ENCODE assay signal across 28 cellular contexts in the genomic region with DNA sequence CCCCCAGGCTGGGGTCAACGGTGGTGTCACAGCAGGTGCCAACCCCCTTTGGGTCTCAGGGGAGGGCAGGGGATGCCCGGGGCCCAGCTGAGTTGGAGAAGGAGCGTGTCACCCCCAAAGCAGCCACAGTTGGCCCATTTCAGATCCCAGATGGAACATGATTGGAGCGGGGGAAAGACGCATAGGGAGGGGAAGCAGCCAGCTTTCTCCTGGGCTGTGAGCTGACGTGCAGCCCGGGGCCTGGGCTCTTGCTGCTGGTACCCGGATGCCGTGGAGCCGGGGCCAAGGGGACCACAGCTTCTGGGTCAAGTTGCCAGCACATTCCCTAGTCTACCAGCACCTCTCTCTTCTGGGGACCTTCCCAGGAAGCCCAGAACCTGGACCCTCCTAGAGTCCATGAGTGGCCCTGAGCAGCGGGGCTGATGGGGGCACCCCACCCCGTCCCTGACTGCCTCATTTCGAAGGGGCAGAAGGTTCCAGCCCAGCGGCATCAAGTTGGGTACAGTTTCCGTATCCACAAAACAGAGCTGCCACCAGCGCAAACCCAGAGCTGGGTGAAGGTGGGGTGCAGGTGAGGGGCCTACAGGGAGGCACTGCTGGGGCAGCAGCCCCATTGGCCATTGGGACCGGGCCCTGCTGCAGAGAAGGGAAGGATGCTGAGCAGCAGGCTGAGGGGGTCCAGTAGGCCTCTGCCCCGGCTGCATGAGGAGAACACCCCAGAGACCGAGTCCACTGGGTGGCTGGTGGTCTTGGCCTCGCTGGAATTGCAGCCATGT.
A peak's percentile ranks its signal among the peaks of the same experiment; 100 is the strongest.
DNase-seq lines count a peak whose midpoint lies in the region; ATAC-seq, FAIRE-seq and TF ChIP-seq lines count a peak whose summit lies in the region.
"Had no signal": no experiment of that assay in that cellular context is flagged by ENCODE, and none has a peak within 500 bp of the region (broad histone marks: within the 10 kb centered on the region; RNA-seq: fewer than 3 reads in every experiment).

No MANE protein-coding gene starts in this region.

- WGBS in H1 (ENCODE audit: extremely low coverage in 1 of 2, insufficient coverage in 1 of 2, insufficient read length in 1 of 2, insufficient replicate concordance in 2 of 2, low coverage in 1 of 2, low lambda C conversion rate in 2 of 2, missing lambda C conversion rate in 1 of 2), 2 experiments: 93% methylated on average over 17 of the region's 20 CpGs; no CpG with 5 or more reads in 1 of the 2 experiments
- WGBS in neuronal stem cell (ENCODE audit: extremely low coverage in 2 of 2, insufficient read length in 2 of 2, insufficient replicate concordance in 1 of 2), 2 donors: no CpG with 5 or more reads among the region's 20 CpGs
- WGBS in HepG2 (ENCODE audit: low lambda C conversion rate): 27% methylated on average over 6 of the region's 20 CpGs

- peak overlapping the region; percentile 24; the same call in 1 of the 2 replicates for H3K4me2 ChIP-seq in BLaER1
- H3K4me2 ChIP-seq in H1 (ENCODE audit: insufficient read depth in 1 of 2, low read depth in 2 of 2, low read length in 2 of 2): no peak overlapping the region
- H3K4me2 ChIP-seq in neuronal stem cell (ENCODE audit: insufficient read depth, low read length, poor library complexity, severe bottlenecking): no peak overlapping the region
- no peak overlapping the region for H3K4me2 ChIP-seq in HepG2 (ENCODE audit: low read depth, low read length)

- no peak for ATAC-seq in naive thymus-derived CD4-positive, alpha-beta T cell
- ATAC-seq in HepG2: no peak
- ATAC-seq: CD8-positive, alpha-beta T cell; GM12878 had no signal

- H3K18ac ChIP-seq in H1 (ENCODE audit: extremely low read depth, low read length) (no peak overlapping the region), neuronal stem cell (ENCODE audit: low read length) (peak overlapping the region; percentile 89)

- H3K79me1 ChIP-seq in H1 (ENCODE audit: low read depth, low read length) (no peaks in the 10 kb centered on the region), neuronal stem cell (ENCODE audit: low read depth, low read length) (peaks cover 2% of the 10 kb centered on the region)

- H4K8ac ChIP-seq in H1 (ENCODE audit: extremely low read depth, insufficient read depth, low read length) (no peak overlapping the region), neuronal stem cell (ENCODE audit: low read depth, low read length) (no peak overlapping the region)

- no peak overlapping the region for H2BK120ac ChIP-seq in H1 (replicated peaks; ENCODE audit: low read depth, low read length)
- H2BK120ac ChIP-seq in neuronal stem cell (ENCODE audit: low read depth, low read length): no peak overlapping the region

- H2BK15ac ChIP-seq in H1 (ENCODE audit: low read length) (no peak overlapping the region), neuronal stem cell (ENCODE audit: low read length) (peak overlapping the region; percentile 92)

- no peak overlapping the region for H3K4me3 Mint-ChIP-seq in naive thymus-derived CD4-positive, alpha-beta T cell
- H3K4me3 Mint-ChIP-seq: CD4-positive, alpha-beta T cell; CD8-positive, alpha-beta T cell had no signal

- H3K14ac ChIP-seq in H1 (ENCODE audit: insufficient read length) (no peak overlapping the region), neuronal stem cell (ENCODE audit: low read length) (no peak overlapping the region)

- FAIRE-seq in H1 (lab: Jason Lieb, UNC): no peak
- no peak for FAIRE-seq in kidney (lab: Jason Lieb, UNC)
- FAIRE-seq in D721Med (lab: Jason Lieb, UNC): no peak
- no peak for FAIRE-seq in HepG2 (lab: Jason Lieb, UNC)
- FAIRE-seq: A204.1, GM12878, GM12892, GM18507 had no signal

- H3K56ac ChIP-seq in H1 (replicated peaks; ENCODE audit: insufficient read length, low read depth, low read length): no peak overlapping the region

- H3K27ac Mint-ChIP-seq in naive thymus-derived CD4-positive, alpha-beta T cell: peak overlapping the region in 3 of 9 donors; percentile 52 to 65 (median 56)
- H3K27ac Mint-ChIP-seq: CD4-positive, alpha-beta T cell; CD8-positive, alpha-beta T cell had no signal

- CTCF ChIA-PET in H1 (lab: Charles Lee; ENCODE audit: partially characterized antibody): interaction anchor here (0.7 to 3.0 kb wide), 7 partner anchors 9 to 240 kb away, joined by 3 to 27 read pairs (median 3); no protein-coding TSS in a partner anchor
- CTCF ChIA-PET in naive thymus-derived CD4-positive, alpha-beta T cell (lab: Charles Lee): interaction anchor here (0.5 kb wide), 1 partner anchor 238 kb away, joined by 3 read pairs; no protein-coding TSS in a partner anchor
- CTCF ChIA-PET in HepG2 (lab: Yijun Ruan, JAX; ENCODE audit: low intra/inter-chr PET ratio, low total read pairs): no interaction called here

- H3K36me3 ChIP-seq in BLaER1 (no peaks in the 10 kb centered on the region), H1 (ENCODE audit: control insufficient read depth in 2 of 4, insufficient read depth in 4 of 4, low read length in 3 of 4) (no peaks in the 10 kb centered on the region; a peak in 1 of 8 replicates), kidney (ENCODE audit: control insufficient read depth in 1 of 2, insufficient read depth in 2 of 2, low read length in 2 of 2) (no peaks in the 10 kb centered on the region), neuronal stem cell (replicated peaks in 1 of 2; ENCODE audit: control insufficient read depth in 2 of 2, insufficient read depth in 2 of 2, low read length in 2 of 2) (peaks cover 3 to 4% of the 10 kb centered on the region in 2 donors), SJCRH30 (no peaks in the 10 kb centered on the region), HepG2 (replicated peaks in 1 of 2; ENCODE audit: control insufficient read depth in 1 of 2, insufficient read depth in 2 of 2, low read length in 2 of 2) (no peaks in the 10 kb centered on the region)
- H3K36me3 ChIP-seq in naive thymus-derived CD4-positive, alpha-beta T cell (ENCODE audit: control insufficient read depth in 2 of 3, insufficient read depth in 3 of 3, low read length in 3 of 3): no peaks in the 10 kb centered on the region
- H3K36me3 ChIP-seq: BE2C; BLaER1 treated with 17β-estradiol and CSF1 and Interleukin-3, amounts not matched to agents 10 nM and 100 nM had no signal

- H4K20me1 ChIP-seq in BLaER1 (no peaks in the 10 kb centered on the region), H1 (replicated peaks in 1 of 2; ENCODE audit: control insufficient read depth in 1 of 2, insufficient read depth in 2 of 2, low read length in 2 of 2) (no peaks in the 10 kb centered on the region), HepG2 (ENCODE audit: insufficient read depth, low read length) (no peaks in the 10 kb centered on the region)

- in situ Hi-C loops in HepG2 (cut with HindIII; ENCODE audit: extremely low pct_ligation_motif_present, low pct_unique_long_range_greater_than_20kb): no loop called here

- TF ChIP-seq POLR2A in H1 (IDR thresholded peaks at IDR 0.05; ENCODE audit: control extremely low read depth in 1 of 2, low read depth in 2 of 2, low read length in 2 of 2) (no peak), HepG2 (IDR thresholded peaks at IDR 0.05; ENCODE audit: insufficient read depth in 1 of 2, low read depth in 2 of 2, low read length in 2 of 2) (no peak)

- H3K4me1 ChIP-seq in BLaER1: peaks cover 44% of the 10 kb centered on the region
- peaks cover 0 to 6% (median 3%) of the 10 kb centered on the region in 4 experiments; a peak in 6 of 7 replicates for H3K4me1 ChIP-seq in H1 (replicated peaks in 1 of 4; ENCODE audit: control insufficient read depth in 3 of 4, insufficient read depth in 4 of 4, low read length in 3 of 4)
- no peaks in the 10 kb centered on the region for H3K4me1 ChIP-seq in kidney (ENCODE audit: control insufficient read depth in 1 of 2, insufficient read depth in 1 of 2, low read depth in 1 of 2, low read length in 2 of 2)
- H3K4me1 ChIP-seq in neuronal stem cell (ENCODE audit: control insufficient read depth in 2 of 2, insufficient read depth in 1 of 2, low read depth in 1 of 2, low read length in 2 of 2): peaks cover 12 to 24% of the 10 kb centered on the region in 2 donors
- no peaks in the 10 kb centered on the region for H3K4me1 ChIP-seq in SJCRH30
- no peaks in the 10 kb centered on the region for H3K4me1 ChIP-seq in naive thymus-derived CD4-positive, alpha-beta T cell (ENCODE audit: control insufficient read depth in 2 of 2, insufficient read depth in 2 of 2, low read length in 2 of 2)
- H3K4me1 ChIP-seq in HepG2 (ENCODE audit: insufficient read depth, low read length): no peaks in the 10 kb centered on the region
- H3K4me1 ChIP-seq: BE2C, Caco-2 had no signal

- H3K23me2 ChIP-seq in H1 (ENCODE audit: low read depth, low read length): no peaks in the 10 kb centered on the region

- H2BK20ac ChIP-seq in H1 (ENCODE audit: low read length): no peak overlapping the region

- H4K91ac ChIP-seq in H1 (replicated peaks; ENCODE audit: insufficient read length, low read length): no peak overlapping the region
- H4K91ac ChIP-seq in neuronal stem cell (ENCODE audit: low read depth, low read length, poor library complexity): no peak overlapping the region

- H3K4me3 ChIP-seq in BLaER1: no peak overlapping the region
- no peak overlapping the region for H3K4me3 ChIP-seq in H1 (ENCODE audit: extremely low read depth in 1 of 4, insufficient read depth in 2 of 4, low read depth in 3 of 4, low read length in 4 of 4)
- H3K4me3 ChIP-seq in kidney (ENCODE audit: low read length in 2 of 2): no peak overlapping the region
- no peak overlapping the region for H3K4me3 ChIP-seq in neuronal stem cell (ENCODE audit: low read length in 2 of 2)
- no peak overlapping the region for H3K4me3 ChIP-seq in SJCRH30
- H3K4me3 ChIP-seq in naive thymus-derived CD4-positive, alpha-beta T cell (ENCODE audit: low read length): no peak overlapping the region
- no peak overlapping the region for H3K4me3 ChIP-seq in HepG2 (replicated peaks in 1 of 3; ENCODE audit: insufficient read depth in 1 of 3, low read depth in 2 of 3, low read length in 3 of 3)
- H3K4me3 ChIP-seq: BLaER1 treated with 17β-estradiol and CSF1 and Interleukin-3, amounts not matched to agents 10 nM and 100 nM; GM12878 had no signal

- H3K36me3 Mint-ChIP-seq in naive thymus-derived CD4-positive, alpha-beta T cell: no peaks in the 10 kb centered on the region
- H3K36me3 Mint-ChIP-seq: CD8-positive, alpha-beta T cell had no signal

- H3K23ac ChIP-seq in H1 (ENCODE audit: insufficient read length): no peak overlapping the region
- peak overlapping the region; percentile 67 for H3K23ac ChIP-seq in neuronal stem cell (ENCODE audit: low read depth, low read length, poor library complexity)

- H3K79me2 ChIP-seq in H1 (ENCODE audit: control insufficient read depth in 1 of 2, insufficient read depth in 2 of 2, low read length in 2 of 2) (no peaks in the 10 kb centered on the region), HepG2 (ENCODE audit: insufficient read depth, low read length) (no peaks in the 10 kb centered on the region)

- no peaks in the 10 kb centered on the region for H3K27me3 Mint-ChIP-seq in naive thymus-derived CD4-positive, alpha-beta T cell
- H3K27me3 Mint-ChIP-seq: CD4-positive, alpha-beta T cell had no signal

- TF ChIP-seq EP300 in H1 (IDR thresholded peaks at IDR 0.05; ENCODE audit: borderline replicate concordance in 1 of 2, low read depth in 2 of 2, low read length in 2 of 2): no peak
- no peak for TF ChIP-seq EP300 in HepG2 (IDR thresholded peaks at IDR 0.05; ENCODE audit: low read depth in 2 of 2, low read length in 2 of 2)
- TF ChIP-seq EP300 in HepG2 (CRISPR knock-in tag; IDR thresholded peaks at IDR 0.05; ENCODE audit: borderline replicate concordance): no peak

- H3K4ac ChIP-seq in H1 (replicated peaks; ENCODE audit: insufficient read length, low read depth, low read length): no peak overlapping the region
- no peak overlapping the region for H3K4ac ChIP-seq in neuronal stem cell (ENCODE audit: low read length)

- no peaks in the 10 kb centered on the region for H3K9me3 ChIP-seq in BLaER1
- H3K9me3 ChIP-seq in H1 (ENCODE audit: insufficient read depth in 2 of 2, low read depth in 1 of 2, low read length in 1 of 2): no peaks in the 10 kb centered on the region
- H3K9me3 ChIP-seq in kidney (ENCODE audit: control insufficient read depth in 1 of 2, low read length in 2 of 2): no peaks in the 10 kb centered on the region
- H3K9me3 ChIP-seq in neuronal stem cell (replicated peaks in 1 of 2; ENCODE audit: control insufficient read depth in 2 of 2, insufficient read depth in 1 of 2, low read depth in 1 of 2, low read length in 2 of 2): no peaks in the 10 kb centered on the region
- no peaks in the 10 kb centered on the region for H3K9me3 ChIP-seq in SJCRH30 (replicated peaks)
- H3K9me3 ChIP-seq in naive thymus-derived CD4-positive, alpha-beta T cell (ENCODE audit: control insufficient read depth in 2 of 3, low read length in 3 of 3): no peaks in the 10 kb centered on the region
- H3K9me3 ChIP-seq in HepG2 (ENCODE audit: low read length): no peaks in the 10 kb centered on the region
- H3K9me3 ChIP-seq: BE2C; BLaER1 treated with 17β-estradiol and CSF1 and Interleukin-3, amounts not matched to agents 10 nM and 100 nM; Caco-2 had no signal

- H2AK5ac ChIP-seq in H1 (ENCODE audit: low read depth, low read length) (no peak overlapping the region), neuronal stem cell (ENCODE audit: low read depth, low read length) (peak overlapping the region; percentile 95)

- no peak overlapping the region for H3K27ac ChIP-seq in BLaER1
- H3K27ac ChIP-seq in H1 (ENCODE audit: low read depth, low read length): no peak overlapping the region
- no peak overlapping the region for H3K27ac ChIP-seq in kidney (ENCODE audit: low read depth in 2 of 2, low read length in 2 of 2)
- H3K27ac ChIP-seq in neuronal stem cell (replicated peaks; ENCODE audit: low read length): no peak overlapping the region
- no peak overlapping the region for H3K27ac ChIP-seq in SJCRH30
- H3K27ac ChIP-seq in naive thymus-derived CD4-positive, alpha-beta T cell (ENCODE audit: low read depth, low read length): no peak overlapping the region
- no peak overlapping the region for H3K27ac ChIP-seq in HepG2 (ENCODE audit: extremely low read length, insufficient read depth, low read length)
- H3K27ac ChIP-seq: BLaER1 treated with 17β-estradiol and CSF1 and Interleukin-3, amounts not matched to agents 10 nM and 100 nM; C4-2B had no signal

- TF ChIP-seq CTCF in H1 (IDR thresholded peaks at IDR 0.05; ENCODE audit: control extremely low read depth in 1 of 3, insufficient read depth in 1 of 3, low read depth in 1 of 3, low read length in 3 of 3) (no peak), kidney (IDR thresholded peaks at IDR 0.05; ENCODE audit: borderline replicate concordance, extremely low read depth, insufficient read depth) (no peak), D721Med (IDR thresholded peaks at IDR 0.05; ENCODE audit: insufficient read depth, missing control alignments) (no peak), HepG2 (CRISPR knock-in tag; IDR thresholded peaks at IDR 0.05) (no peak)

- H3K9me3 Mint-ChIP-seq in naive thymus-derived CD4-positive, alpha-beta T cell: peaks cover 0 to 6% (median 0%) of the 10 kb centered on the region in 11 donors
- H3K9me3 Mint-ChIP-seq: CD4-positive, alpha-beta T cell; CD8-positive, alpha-beta T cell had no signal

- TF ChIP-seq RAD21 in H1 (IDR thresholded peaks at IDR 0.05 in 1 of 2, conservative IDR thresholded peaks at IDR 0.05 in 1 of 2; ENCODE audit: low read depth in 2 of 2, low read length in 2 of 2): no peak
- TF ChIP-seq RAD21 in HepG2 (CRISPR knock-in tag; IDR thresholded peaks at IDR 0.05): no peak

- H3K27me3 ChIP-seq in BLaER1: no peaks in the 10 kb centered on the region
- H3K27me3 ChIP-seq in H1 (replicated peaks in 1 of 4; ENCODE audit: control insufficient read depth in 3 of 4, extremely low read depth in 1 of 4, insufficient read depth in 3 of 4, low read length in 3 of 4): no peaks in the 10 kb centered on the region
- H3K27me3 ChIP-seq in neuronal stem cell (ENCODE audit: control insufficient read depth in 3 of 3, insufficient read depth in 3 of 3, low read depth in 1 of 3, low read length in 3 of 3): no peaks in the 10 kb centered on the region
- H3K27me3 ChIP-seq in SJCRH30: no peaks in the 10 kb centered on the region
- no peaks in the 10 kb centered on the region for H3K27me3 ChIP-seq in naive thymus-derived CD4-positive, alpha-beta T cell (ENCODE audit: control insufficient read depth in 2 of 2, insufficient read depth in 2 of 2, low read length in 2 of 2)
- H3K27me3 ChIP-seq in HepG2 (ENCODE audit: control insufficient read depth in 1 of 2, insufficient read depth in 2 of 2, low read length in 2 of 2): peaks cover 1 to 4% of the 10 kb centered on the region in 2 experiments; a peak in 1 of 5 replicates
- H3K27me3 ChIP-seq: BE2C had no signal

- H2BK5ac ChIP-seq in H1 (ENCODE audit: low read depth, low read length): peak overlapping the region; percentile 52; the same call in 1 of the 2 replicates
- H2BK5ac ChIP-seq in neuronal stem cell (ENCODE audit: low read length): no peak overlapping the region

- no TSS peak for BruUV-seq in HepG2 (replicated peaks; lab: Mats Ljungman, UMichigan)

- intact Hi-C loops in kidney (cut with DNase I) (no loop called here), HepG2 (cut with micrococcal nuclease; ENCODE audit: unreplicated experiment) (no loop called here)
- intact Hi-C loops in naive thymus-derived CD4-positive, alpha-beta T cell (cut with micrococcal nuclease): no loop called here

- no peak overlapping the region for H4K5ac ChIP-seq in H1 (ENCODE audit: insufficient read length, low read depth, low read length)

- DNase-seq in H1 (ENCODE audit: low read depth in 1 of 2, low spot score in 2 of 2) (no peak), kidney (peak; percentile 66), neuronal stem cell (ENCODE audit: low spot score) (no peak), D721Med (ENCODE audit: insufficient read length, low spot score) (no peak), SJCRH30 (no peak), HepG2 (ENCODE audit: low spot score) (no peak)
- DNase-seq in naive thymus-derived CD4-positive, alpha-beta T cell: no peak
- DNase-seq: 8988T; ACHN; BE2C; Caco-2; Calu3; CD4-positive, alpha-beta T cell; CD8-positive, alpha-beta T cell; DMS 273 treated with DMSO at 0.1 percent for 48 hours; DMS153; DMS53; DMS79; DND-41; EL; GDM1 had no signal

- H2AFZ ChIP-seq in H1 (ENCODE audit: low read length) (no peak overlapping the region), neuronal stem cell (ENCODE audit: low read length) (no peak overlapping the region), HepG2 (ENCODE audit: low read length) (no peak overlapping the region)

- H2BK12ac ChIP-seq in H1 (ENCODE audit: low read depth, low read length): no peak overlapping the region
- no peak overlapping the region for H2BK12ac ChIP-seq in neuronal stem cell (ENCODE audit: low read length)

- no peak overlapping the region for H3K9ac ChIP-seq in BLaER1
- no peak overlapping the region for H3K9ac ChIP-seq in H1 (replicated peaks in 1 of 4; ENCODE audit: extremely low read depth in 1 of 4, low read depth in 3 of 4, low read length in 3 of 4)
- H3K9ac ChIP-seq in kidney (ENCODE audit: low read length in 2 of 2): no peak overlapping the region
- no peak overlapping the region for H3K9ac ChIP-seq in neuronal stem cell (ENCODE audit: low read depth, low read length, poor library complexity)
- H3K9ac ChIP-seq in HepG2 (ENCODE audit: insufficient read depth, low read depth, low read length): no peak overlapping the region
- H3K9ac ChIP-seq: BLaER1 treated with 17β-estradiol and CSF1 and Interleukin-3, amounts not matched to agents 10 nM and 100 nM had no signal

- peaks cover 0 to 1% (median 0%) of the 10 kb centered on the region in 7 donors for H3K4me1 Mint-ChIP-seq in naive thymus-derived CD4-positive, alpha-beta T cell

- POLR2A ChIA-PET in H1 (lab: Charles Lee; ENCODE audit: partially characterized antibody): interaction anchor here (1.2 to 1.7 kb wide), 2 partner anchors 9 to 10 kb away, joined by 3 to 8 read pairs; no protein-coding TSS in a partner anchor
- POLR2A ChIA-PET in naive thymus-derived CD4-positive, alpha-beta T cell (lab: Charles Lee): interaction anchor here (0.6 to 0.9 kb wide), 2 partner anchors 10 to 13 kb away, joined by 3 read pairs; no protein-coding TSS in a partner anchor
- POLR2A ChIA-PET in HepG2 (lab: Yijun Ruan, JAX): no interaction called here
